ENCODE assay signal across 11 cellular contexts in genomic region chr5:76145945-76146344, GRCh38.
DNase-seq lines count a peak whose midpoint lies in the region; ATAC-seq, FAIRE-seq and TF ChIP-seq lines count a peak whose summit lies in the region.
"Had no signal": no experiment of that assay in that cellular context is flagged by ENCODE, and none has a peak within 500 bp of the region (broad histone marks: within the 10 kb centered on the region; RNA-seq: fewer than 3 reads in every experiment).

No MANE protein-coding gene starts in this region.

- ATAC-seq in A549 (peak in 1 of 2 experiments; percentile 76; a peak in 3 of 6 replicates), HG03280 (IDR thresholded peaks at IDR 0.05; ENCODE audit: unreplicated experiment) (no peak)

- intact Hi-C loops in CD14-positive monocyte (cut with micrococcal nuclease), result no loop called here

- no peak for FAIRE-seq in A549 (lab: Jason Lieb, UNC)
- FAIRE-seq in H54 (lab: Jason Lieb, UNC), result no peak

- DNase-seq in A549 (ENCODE audit: low read depth in 1 of 2, low spot score in 1 of 2), result peak; percentile 10 to 62
- peak; percentile 32 for DNase-seq in Daoy (ENCODE audit: low read depth)
- DNase-seq in MM.1S, result no peak
- no peak for DNase-seq in chondrocyte (ENCODE audit: low spot score)
- no peak for DNase-seq in H54 (ENCODE audit: insufficient read length, low spot score)
- DNase-seq in CD14-positive monocyte (ENCODE audit: low spot score), result no peak
- DNase-seq in NOMO-1 treated with DMSO at 0.1 percent for 48 hours (lab: John Stamatoyannopoulos, UW; ENCODE audit: unreplicated experiment), result no peak
- DNase-seq: anterior cingulate cortex, NCI-H1105 had no signal

- TF ChIP-seq CTCF in A549 (IDR thresholded peaks at IDR 0.05) (no peak), MM.1S (IDR thresholded peaks at IDR 0.05; ENCODE audit: low read length) (peak; percentile 33; the same call in 1 of the 2 replicates), chondrocyte (IDR thresholded peaks at IDR 0.05) (peak; percentile 36), CD14-positive monocyte (IDR thresholded peaks at IDR 0.05) (no peak)

- H3K4me3 Mint-ChIP-seq in chondrocyte (ENCODE audit: unreplicated experiment), result no peak overlapping the region
- no peak overlapping the region for H3K4me3 Mint-ChIP-seq in CD14-positive monocyte
- H3K4me3 Mint-ChIP-seq: T-helper 1 cell treated with Interleukin-12 subunit alpha and Interleukin-12 subunit beta and Interleukin-4 antibody, amounts not matched to agents 30 μg/mL and 1 μg/mL, for 36 hours had no signal

- H3K9me3 Mint-ChIP-seq in chondrocyte (ENCODE audit: low read depth) (no peaks in the 10 kb centered on the region), CD14-positive monocyte (peaks cover 0 to 3% (median 0%) of the 10 kb centered on the region in 7 donors)
- H3K9me3 Mint-ChIP-seq: T-helper 1 cell treated with Interleukin-12 subunit alpha and Interleukin-12 subunit beta and Interleukin-4 antibody, amounts not matched to agents 30 μg/mL and 1 μg/mL, for 36 hours had no signal

- TF ChIP-seq POLR2A in A549 (IDR thresholded peaks at IDR 0.05; ENCODE audit: low read length) (no peak), H54 (IDR thresholded peaks at IDR 0.05; ENCODE audit: low read depth, low read length) (no peak)

- H3K27me3 ChIP-seq in MM.1S (replicated peaks; ENCODE audit: insufficient read depth, low read length), result no peaks in the 10 kb centered on the region

- H3K36me3 Mint-ChIP-seq in chondrocyte (ENCODE audit: low read depth), result no peaks in the 10 kb centered on the region
- H3K36me3 Mint-ChIP-seq in CD14-positive monocyte, result no peaks in the 10 kb centered on the region

- no peaks in the 10 kb centered on the region for H4K20me1 ChIP-seq in MM.1S (ENCODE audit: insufficient read depth, low read length)

- no peaks in the 10 kb centered on the region for H3F3A ChIP-seq in MM.1S (ENCODE audit: insufficient read depth, low read length)

- H3K4me3 ChIP-seq in A549, result no peak overlapping the region
- no peak overlapping the region for H3K4me3 ChIP-seq in MM.1S (ENCODE audit: low read length)

- H3K36me3 ChIP-seq in MM.1S (replicated peaks; ENCODE audit: insufficient read depth, low read length), result no peaks in the 10 kb centered on the region

- no peaks in the 10 kb centered on the region for H3K9me2 ChIP-seq in MM.1S (replicated peaks; ENCODE audit: insufficient read depth, low read length)

- no peak for TF ChIP-seq EP300 in A549 (IDR thresholded peaks at IDR 0.05)

- no peaks in the 10 kb centered on the region for H3K79me2 ChIP-seq in MM.1S (ENCODE audit: low read length)

- H3K27ac ChIP-seq in A549, result no peak overlapping the region
- no peak overlapping the region for H3K27ac ChIP-seq in MM.1S (ENCODE audit: low read length)

- no peaks in the 10 kb centered on the region for H3K9me3 ChIP-seq in A549
- H3K9me3 ChIP-seq in MM.1S (replicated peaks; ENCODE audit: insufficient read depth, low read length), result no peaks in the 10 kb centered on the region

- H3K4me1 ChIP-seq in A549 (no peaks in the 10 kb centered on the region), MM.1S (ENCODE audit: low read length) (no peaks in the 10 kb centered on the region)

- CTCF ChIA-PET in A549 (lab: Yijun Ruan, JAX), result interaction anchor here (0.8 to 2.0 kb wide), 2 partner anchors 29 to 129 kb away, joined by 3 to 6 read pairs; no protein-coding TSS in a partner anchor

- H3K4me2 ChIP-seq in A549, result no peak overlapping the region
- no peak overlapping the region for H3K4me2 ChIP-seq in MM.1S (ENCODE audit: low read depth, low read length)

- WGBS in A549 (ENCODE audit: missing lambda C conversion rate), result 38% methylated on average over 5 of the region's 5 CpGs

- no peak overlapping the region for H3K9ac ChIP-seq in MM.1S (ENCODE audit: low read length)

- POLR2A ChIA-PET in A549 (lab: Yijun Ruan, JAX), result no interaction called here

- H3K4me1 Mint-ChIP-seq in chondrocyte (ENCODE audit: low read depth) (no peaks in the 10 kb centered on the region), CD14-positive monocyte (peaks cover 3% of the 10 kb centered on the region)

- H3K27ac Mint-ChIP-seq in chondrocyte (ENCODE audit: unreplicated experiment) (no peak overlapping the region), CD14-positive monocyte (no peak overlapping the region)
- H3K27ac Mint-ChIP-seq: T-helper 1 cell treated with Interleukin-12 subunit alpha and Interleukin-12 subunit beta and Interleukin-4 antibody, amounts not matched to agents 30 μg/mL and 1 μg/mL, for 36 hours had no signal

- H2AFZ ChIP-seq in MM.1S (ENCODE audit: low read length), result no peak overlapping the region

- H3K27me3 Mint-ChIP-seq in chondrocyte (ENCODE audit: low read depth), result peaks cover 10% of the 10 kb centered on the region
- H3K27me3 Mint-ChIP-seq in CD14-positive monocyte (ENCODE audit: low read depth in 3 of 3), result peaks cover 2 to 5% (median 3%) of the 10 kb centered on the region in 3 donors

- peak in 1 of 2 experiments; percentile 26; a peak in 1 of 5 replicates for TF ChIP-seq RAD21 in A549 (conservative IDR thresholded peaks at IDR 0.05 in 1 of 2, IDR thresholded peaks at IDR 0.05 in 1 of 2)

TF ChIP-seq in A549, 52 proteins besides CTCF, POLR2A, EP300 and RAD21:
- TF ChIP-seq ESRRA (IDR thresholded peaks at IDR 0.05; ENCODE audit: borderline replicate concordance, low read length), result no peak
- no peak for TF ChIP-seq RFX5 (IDR thresholded peaks at IDR 0.05)
- TF ChIP-seq ZC3H11A (IDR thresholded peaks at IDR 0.05), result no peak
- TF ChIP-seq, protein P1, sequence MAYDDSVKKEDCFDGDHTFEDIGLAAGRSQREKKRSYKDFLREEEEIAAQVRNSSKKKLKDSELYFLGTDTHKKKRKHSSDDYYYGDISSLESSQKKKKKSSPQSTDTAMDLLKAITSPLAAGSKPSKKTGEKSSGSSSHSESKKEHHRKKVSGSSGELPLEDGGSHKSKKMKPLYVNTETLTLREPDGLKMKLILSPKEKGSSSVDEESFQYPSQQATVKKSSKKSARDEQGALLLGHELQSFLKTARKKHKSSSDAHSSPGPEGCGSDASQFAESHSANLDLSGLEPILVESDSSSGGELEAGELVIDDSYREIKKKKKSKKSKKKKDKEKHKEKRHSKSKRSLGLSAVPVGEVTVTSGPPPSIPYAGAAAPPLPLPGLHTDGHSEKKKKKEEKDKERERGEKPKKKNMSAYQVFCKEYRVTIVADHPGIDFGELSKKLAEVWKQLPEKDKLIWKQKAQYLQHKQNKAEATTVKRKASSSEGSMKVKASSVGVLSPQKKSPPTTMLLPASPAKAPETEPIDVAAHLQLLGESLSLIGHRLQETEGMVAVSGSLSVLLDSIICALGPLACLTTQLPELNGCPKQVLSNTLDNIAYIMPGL (CRISPR knock-in tag; IDR thresholded peaks at IDR 0.05; ENCODE audit: borderline replicate concordance), result no peak
- no peak for TF ChIP-seq RCOR1 (IDR thresholded peaks at IDR 0.05; ENCODE audit: low read depth, low read length)
- no peak for TF ChIP-seq HOXA7 (CRISPR knock-in tag; IDR thresholded peaks at IDR 0.05)
- TF ChIP-seq, protein P2, sequence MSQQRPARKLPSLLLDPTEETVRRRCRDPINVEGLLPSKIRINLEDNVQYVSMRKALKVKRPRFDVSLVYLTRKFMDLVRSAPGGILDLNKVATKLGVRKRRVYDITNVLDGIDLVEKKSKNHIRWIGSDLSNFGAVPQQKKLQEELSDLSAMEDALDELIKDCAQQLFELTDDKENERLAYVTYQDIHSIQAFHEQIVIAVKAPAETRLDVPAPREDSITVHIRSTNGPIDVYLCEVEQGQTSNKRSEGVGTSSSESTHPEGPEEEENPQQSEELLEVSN (IDR thresholded peaks at IDR 0.05; ENCODE audit: borderline replicate concordance, low read depth), result no peak
- no peak for TF ChIP-seq NFE2L2 (conservative IDR thresholded peaks at IDR 0.05; ENCODE audit: low read length)
- TF ChIP-seq BHLHE40 (IDR thresholded peaks at IDR 0.05; ENCODE audit: low read depth, low read length), result no peak
- TF ChIP-seq CBX2 (IDR thresholded peaks at IDR 0.05; ENCODE audit: borderline replicate concordance, low read depth), result no peak
- TF ChIP-seq SMC3 (IDR thresholded peaks at IDR 0.05), result no peak
- no peak for TF ChIP-seq FOSB (CRISPR knock-in tag; IDR thresholded peaks at IDR 0.05)
- no peak for TF ChIP-seq EHMT2 (IDR thresholded peaks at IDR 0.05; ENCODE audit: low read depth)
- no peak for TF ChIP-seq ZSCAN20 (CRISPR knock-in tag; IDR thresholded peaks at IDR 0.05)
- no peak for TF ChIP-seq ATOH8 (CRISPR knock-in tag; IDR thresholded peaks at IDR 0.05; ENCODE audit: low read depth)

Comparison
In these comparisons a context has a peak if more than half of its experiments do, and no peak if none do; other contexts are left out.
1. DNase-seq: peak in A549 (2 of 2) and Daoy (single experiment); none in MM.1S (single experiment), chondrocyte (single experiment), H54 (single experiment), CD14-positive monocyte (single experiment) and NOMO-1 treated with DMSO at 0.1 percent for 48 hours (single experiment).
2. CTCF ChIP-seq: peak in MM.1S (single experiment) and chondrocyte (single experiment); none in A549 (single experiment) and CD14-positive monocyte (single experiment).